In the genomic region with DNA sequence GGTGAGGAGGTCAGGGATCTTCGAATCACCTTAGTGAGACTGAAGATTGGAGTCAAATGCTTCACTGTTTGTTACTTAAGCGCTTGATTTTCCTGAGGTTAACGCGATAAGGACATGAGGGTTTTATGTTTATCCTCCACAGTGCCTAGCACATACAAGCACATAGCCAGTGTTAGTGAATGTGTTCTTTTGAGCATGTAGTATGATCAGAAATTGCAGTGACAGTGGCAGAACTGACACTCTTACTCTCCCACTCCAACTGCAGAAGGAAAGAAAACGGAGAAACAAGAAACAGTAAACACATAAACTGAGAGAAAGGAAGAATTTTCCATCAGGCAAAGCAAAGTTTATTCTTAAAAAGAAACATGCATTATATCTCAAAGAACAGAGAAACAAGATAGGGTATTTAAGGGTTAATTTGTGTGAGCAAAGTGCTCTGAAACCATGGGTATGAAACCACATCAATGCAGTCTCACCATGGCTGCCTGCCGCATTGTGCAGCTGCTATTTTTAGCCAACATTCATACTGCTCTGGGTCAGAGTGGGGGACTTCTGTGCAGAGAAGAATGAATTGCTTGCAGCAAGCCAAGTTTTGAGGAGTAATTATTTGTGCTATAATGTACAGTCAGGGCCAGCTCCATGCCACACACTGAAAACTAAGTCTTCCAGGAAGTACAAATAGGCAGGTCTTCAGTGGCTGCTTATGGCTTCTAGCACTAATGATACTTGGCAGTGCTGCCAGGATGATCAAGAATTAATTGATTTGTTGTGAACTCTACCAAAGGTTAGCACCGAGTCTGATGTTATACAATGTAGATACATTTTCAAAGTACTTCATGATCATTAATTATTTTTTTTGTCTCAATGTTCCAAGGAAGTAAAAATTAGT, we compare ENCODE assay signal across 1 cellular context.
TF ChIP-seq lines count a peak whose summit lies in the region.

No MANE protein-coding gene starts in this region.

TF ChIP-seq in HepG2, 621 proteins besides CTCF, POLR2A, EP300 and RAD21 (continued from another document):
- TF ChIP-seq, protein P1, sequence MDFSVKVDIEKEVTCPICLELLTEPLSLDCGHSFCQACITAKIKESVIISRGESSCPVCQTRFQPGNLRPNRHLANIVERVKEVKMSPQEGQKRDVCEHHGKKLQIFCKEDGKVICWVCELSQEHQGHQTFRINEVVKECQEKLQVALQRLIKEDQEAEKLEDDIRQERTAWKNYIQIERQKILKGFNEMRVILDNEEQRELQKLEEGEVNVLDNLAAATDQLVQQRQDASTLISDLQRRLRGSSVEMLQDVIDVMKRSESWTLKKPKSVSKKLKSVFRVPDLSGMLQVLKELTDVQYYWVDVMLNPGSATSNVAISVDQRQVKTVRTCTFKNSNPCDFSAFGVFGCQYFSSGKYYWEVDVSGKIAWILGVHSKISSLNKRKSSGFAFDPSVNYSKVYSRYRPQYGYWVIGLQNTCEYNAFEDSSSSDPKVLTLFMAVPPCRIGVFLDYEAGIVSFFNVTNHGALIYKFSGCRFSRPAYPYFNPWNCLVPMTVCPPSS (IDR thresholded peaks at IDR 0.05): no peak
- no peak for TF ChIP-seq ZNF841 (CRISPR knock-in tag; IDR thresholded peaks at IDR 0.05; ENCODE audit: borderline replicate concordance)
- no peak for TF ChIP-seq FOXK2 (IDR thresholded peaks at IDR 0.05)
- no peak for TF ChIP-seq ZNF44 (CRISPR knock-in tag; IDR thresholded peaks at IDR 0.05)
- TF ChIP-seq SMYD3 (CRISPR knock-in tag; IDR thresholded peaks at IDR 0.05): no peak
- TF ChIP-seq AKNA (CRISPR knock-in tag; IDR thresholded peaks at IDR 0.05; ENCODE audit: borderline replicate concordance): no peak
- no peak for TF ChIP-seq ZSCAN29 (CRISPR knock-in tag; conservative IDR thresholded peaks at IDR 0.05)
- no peak for TF ChIP-seq ZNF205 (CRISPR knock-in tag; IDR thresholded peaks at IDR 0.05)
TF ChIP-seq in HepG2: peak in this region for 0.
